30 cellular contexts compared by ENCODE assay signal in the genomic region with DNA sequence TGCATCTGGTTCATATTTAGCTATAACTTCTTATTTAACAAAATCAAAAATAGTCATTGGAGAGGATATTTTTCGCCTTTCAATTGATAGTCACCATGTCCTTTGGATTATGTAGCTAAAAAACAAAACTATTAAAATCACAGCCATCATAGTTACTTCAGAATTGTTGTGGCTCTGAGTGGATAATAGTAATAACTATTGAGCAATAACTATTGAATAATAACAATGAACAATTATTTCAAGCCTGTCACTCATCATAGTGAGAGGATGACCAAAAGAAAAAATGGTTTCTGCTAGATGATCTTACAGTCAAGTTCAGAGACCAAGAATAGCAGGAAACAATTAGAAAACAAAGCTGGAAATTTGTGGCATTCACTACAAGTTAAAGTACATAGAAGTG.
"Had no signal": no experiment of that assay in that cellular context is flagged by ENCODE, and none has a peak within 500 bp of the region (broad histone marks: within the 10 kb centered on the region; RNA-seq: fewer than 3 reads in every experiment).

No MANE protein-coding gene starts in this region.

- DNase-seq: activated B cell treated with CpG ODN at 0.5 μM for 24 hours; activated CD4-positive, alpha-beta memory T cell treated with anti-CD3 and anti-CD28 coated beads for 36 hours; activated CD4-positive, alpha-beta T cell treated with anti-CD3 and anti-CD28 coated beads for 4 hours; activated CD4-positive, alpha-beta T cell treated with anti-CD3 and anti-CD28 coated beads, Interleukin-2, amount 10 ng/mL, durations not matched to agents 24 days and 14 days; activated CD4-positive, alpha-beta T cell treated with anti-CD3 and anti-CD28 coated beads, Interleukin-2, amount 50 U/mL, for 1 hour; activated CD4-positive, alpha-beta T cell treated with anti-CD3 and anti-CD28 coated beads, Interleukin-2, amount 50 U/mL, for 4 hours; activated CD4-positive, CD25-positive, alpha-beta regulatory T cell treated with anti-CD3 and anti-CD28 coated beads, Interleukin-2, amount 50 U/mL, for 72 hours; activated CD8-positive, alpha-beta memory T cell treated with anti-CD3 and anti-CD28 coated beads, Interleukin-2, amount 50 U/mL, for 4 hours; activated CD8-positive, alpha-beta T cell treated with anti-CD3 and anti-CD28 coated beads for 36 hours; activated effector memory CD4-positive, alpha-beta T cell treated with anti-CD3 and anti-CD28 coated beads, Interleukin-2, amount 50 U/mL, for 16 hours; activated naive CD4-positive, alpha-beta T cell treated with anti-CD3 and anti-CD28 coated beads, Interleukin-2, amount 10 ng/mL, durations not matched to agents 7 days and 5 days; activated naive CD4-positive, alpha-beta T cell treated with Interleukin-2 at 50 U/mL for 16 hours; activated naive CD8-positive, alpha-beta T cell treated with anti-CD3 and anti-CD28 coated beads, Interleukin-2, amount 10 ng/mL, durations not matched to agents 7 days and 5 days; activated naive CD8-positive, alpha-beta T cell treated with anti-CD3 and anti-CD28 coated beads, Interleukin-2, amount 50 U/mL, for 24 hours; activated T-cell treated with anti-CD3 and anti-CD28 coated beads for 4 hours; activated T-cell treated with anti-CD3 and anti-CD28 coated beads, Interleukin-2, amount 50 U/mL, for 1 hour; activated T-cell treated with anti-CD3 and anti-CD28 coated beads, Interleukin-2, amount 50 U/mL, for 4 hours; activated T-cell treated with anti-CD3 and anti-CD28 coated beads, Interleukin-2, amount 50 U/mL, for 72 hours; amygdala; anterior cingulate cortex; caudate nucleus; cerebellar nuclear complex; T-helper 2 cell; T-helper 9 cell had no signal

- FAIRE-seq: bronchial epithelial cell, TTC549 had no signal

- H3K9me3 ChIP-seq: ascending aorta had no signal

- H3K36me3 ChIP-seq: ascending aorta, cardiac muscle cell had no signal

- H3K4me3 ChIP-seq: ascending aorta, cardiac muscle cell had no signal

- ATAC-seq: activated CD8-positive, alpha-beta T cell treated with anti-CD3 and anti-CD28 coated beads for 36 hours; activated naive CD8-positive, alpha-beta T cell treated with anti-CD3 and anti-CD28 coated beads, Interleukin-2, amount 50 U/mL, for 24 hours; activated T-cell treated with anti-CD3 and anti-CD28 coated beads, Interleukin-2, amount 50 U/mL, for 4 hours; activated T-cell treated with anti-CD3 and anti-CD28 coated beads, Interleukin-2, amount 50 U/mL, for 72 hours; activated T-helper 17 cell treated with anti-CD3 and anti-CD28 coated beads, Interleukin-2, amount 50 U/mL, for 72 hours had no signal

- H3K27me3 ChIP-seq: ascending aorta, cardiac muscle cell had no signal

- H3K27ac ChIP-seq: ascending aorta, cardiac muscle cell, VCaP had no signal
